25 cellular contexts compared by ENCODE assay signal in the genomic region with DNA sequence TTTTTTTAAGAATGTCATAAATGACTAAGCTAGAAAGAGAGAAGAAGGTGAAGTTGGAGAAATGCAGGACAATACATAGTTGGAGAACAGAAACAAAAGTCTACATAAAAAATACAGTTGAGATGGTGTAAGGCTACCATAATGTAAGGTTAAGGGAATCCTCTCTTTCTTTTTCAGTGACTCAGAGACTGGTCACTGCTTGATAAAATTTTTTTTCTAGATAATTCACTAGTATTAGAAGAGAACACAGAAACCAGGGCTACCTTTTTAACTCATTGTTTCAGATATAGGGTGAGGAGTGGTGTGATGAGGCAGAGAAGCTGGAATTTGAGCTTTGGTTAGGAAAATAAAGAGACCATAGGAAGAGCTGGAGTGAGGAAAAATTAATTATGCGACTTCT. TPM values are rescaled to one million over a fixed set of nuclear protein-coding genes. Genes with fewer than 3 reads are reported as not detected.
"Had no signal": no experiment of that assay in that cellular context is flagged by ENCODE, and none has a peak within 500 bp of the region (broad histone marks: within the 10 kb centered on the region; RNA-seq: fewer than 3 reads in every experiment).

No MANE protein-coding gene starts in this region.

- H3K36me3 ChIP-seq: brain microvascular endothelial cell, SJCRH30, WERI-Rb-1 had no signal

- H3K9me3 ChIP-seq: SJCRH30, SK-N-SH had no signal

- H3K27me3 ChIP-seq: brain microvascular endothelial cell, SJCRH30 had no signal

- H3K4me1 ChIP-seq: SJCRH30 had no signal

- H3K4me3 ChIP-seq: SJCRH30 had no signal

- ATAC-seq: activated CD4-positive, alpha-beta T cell treated with anti-CD3 and anti-CD28 coated beads for 36 hours; activated T-helper 17 cell treated with anti-CD3 and anti-CD28 coated beads, Interleukin-2, amount 50 U/mL, for 72 hours; Panc1 had no signal

- H3K27ac ChIP-seq: brain microvascular endothelial cell, RWPE1, SJCRH30, WERI-Rb-1 had no signal

- DNase-seq: activated CD4-positive, alpha-beta memory T cell treated with anti-CD3 and anti-CD28 coated beads, Interleukin-2, amount 10 ng/mL, durations not matched to agents 7 days and 5 days; activated CD4-positive, alpha-beta T cell treated with anti-CD3 and anti-CD28 coated beads for 36 hours; activated CD4-positive, alpha-beta T cell treated with anti-CD3 and anti-CD28 coated beads, Interleukin-2, amount 50 U/mL, for 1 hour; activated gamma-delta T cell; activated naive CD4-positive, alpha-beta T cell treated with anti-CD3 and anti-CD28 coated beads for 36 hours; activated T-cell treated with anti-CD3 and anti-CD28 coated beads for 4 hours; activated T-cell treated with anti-CD3 and anti-CD28 coated beads, Interleukin-2, amount 50 U/mL, for 48 hours; brain microvascular endothelial cell; caudate nucleus; Karpas-422; NCI-H1048; NCI-H146; NCI-H187 treated with DMSO at 0.1 percent for 48 hours; NCI-H2171; NCI-H510A treated with DMSO at 0.1 percent for 48 hours; NCI-H69; NK-92 treated with Interleukin-12 subunit alpha and Interleukin-12 subunit beta, amount 100 ng/mL, for 24 hours; Right ventricle myocardium superior; SJCRH30; SK-N-SH; T-helper 1 cell; WERI-Rb-1 had no signal

RNA-seq across cellular contexts. Expression of gene EDN1, which starts 18.2 kb away (rescaled TPM):
- total RNA-seq: activated CD4-positive, alpha-beta T cell treated with anti-CD3 and anti-CD28 coated beads for 36 hours had no signal
